In the genomic region with DNA sequence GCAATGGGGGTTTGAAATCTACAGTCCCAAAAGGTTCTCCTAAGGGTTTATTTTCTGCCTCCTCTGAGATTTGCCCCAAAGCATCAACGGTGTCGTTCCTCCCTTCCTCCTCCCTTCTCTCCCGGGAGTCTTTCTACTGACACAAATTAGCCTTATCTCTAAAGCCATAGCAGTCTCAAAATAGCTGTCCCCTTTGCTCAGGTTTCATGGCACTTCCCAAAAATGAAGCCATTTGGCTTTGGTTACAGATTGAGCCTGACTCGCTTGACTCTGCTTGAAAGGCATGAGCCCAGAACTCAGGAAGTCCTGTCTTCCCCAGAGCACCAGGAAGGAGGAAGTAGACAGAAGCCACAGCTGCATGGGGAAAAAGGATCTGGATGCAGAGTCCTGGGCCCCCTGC, we compare ENCODE assay signal across 1 cellular context.
TF ChIP-seq lines count a peak whose summit lies in the region.

No MANE protein-coding gene starts in this region.

TF ChIP-seq in H1, 55 proteins besides CTCF, POLR2A, EP300 and RAD21:
- TF ChIP-seq MAFK (IDR thresholded peaks at IDR 0.05; ENCODE audit: low read depth, low read length) (no peak), CTBP2 (IDR thresholded peaks at IDR 0.05; ENCODE audit: borderline replicate concordance, insufficient read depth, insufficient read length, low read length) (no peak), TEAD4 (IDR thresholded peaks at IDR 0.05; ENCODE audit: low read depth, low read length) (no peak), TCF12 (IDR thresholded peaks at IDR 0.05; ENCODE audit: low read depth, low read length) (no peak), GABPA (IDR thresholded peaks at IDR 0.05; ENCODE audit: borderline replicate concordance, insufficient read depth, low read length) (no peak), HDAC2 (IDR thresholded peaks at IDR 0.05; ENCODE audit: borderline replicate concordance in 1 of 2, low read depth in 2 of 2, low read length in 2 of 2) (no peak), CREB1 (IDR thresholded peaks at IDR 0.05) (no peak), SIN3A (conservative IDR thresholded peaks at IDR 0.05 in 1 of 2, IDR thresholded peaks at IDR 0.05 in 1 of 2; ENCODE audit: low read depth in 1 of 2, low read length in 2 of 2) (no peak), SP2 (IDR thresholded peaks at IDR 0.05; ENCODE audit: low read length) (no peak), POU5F1 (IDR thresholded peaks at IDR 0.05; ENCODE audit: low read depth, low read length) (no peak)
- TF ChIP-seq, protein P1, sequence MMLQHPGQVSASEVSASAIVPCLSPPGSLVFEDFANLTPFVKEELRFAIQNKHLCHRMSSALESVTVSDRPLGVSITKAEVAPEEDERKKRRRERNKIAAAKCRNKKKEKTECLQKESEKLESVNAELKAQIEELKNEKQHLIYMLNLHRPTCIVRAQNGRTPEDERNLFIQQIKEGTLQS (IDR thresholded peaks at IDR 0.05; ENCODE audit: insufficient read depth, low read depth, low read length), result no peak
